8 cellular contexts compared by ENCODE assay signal in the genomic region with DNA sequence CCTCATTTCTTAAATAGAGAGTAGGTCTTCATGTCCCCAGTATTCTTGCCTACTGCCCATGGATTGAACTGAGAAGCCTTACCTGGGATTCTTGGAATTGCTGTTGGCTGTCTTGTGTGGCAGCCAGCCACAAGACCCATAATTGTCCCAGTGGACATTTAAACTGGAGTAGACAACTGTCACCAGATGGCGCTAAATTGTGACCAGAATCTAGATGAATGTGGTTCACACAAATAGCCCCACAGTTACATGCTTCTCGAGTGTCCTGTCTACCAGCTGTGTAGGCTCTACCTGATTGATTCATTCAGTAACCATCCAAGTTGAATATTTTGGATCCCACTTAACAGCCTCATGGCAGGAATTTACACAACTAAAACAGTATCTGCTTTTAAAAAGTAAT.
DNase-seq lines count a peak whose midpoint lies in the region; ATAC-seq, FAIRE-seq and TF ChIP-seq lines count a peak whose summit lies in the region.

No MANE protein-coding gene starts in this region.

- peak; percentile 60 for ATAC-seq in HG03469 (IDR thresholded peaks at IDR 0.05; ENCODE audit: unreplicated experiment)

- TF ChIP-seq CTCF in dorsolateral prefrontal cortex (IDR thresholded peaks at IDR 0.05 in 54 of 56, conservative IDR thresholded peaks at IDR 0.05 in 2 of 56; ENCODE audit: low read depth in 1 of 56, partially characterized antibody in 56 of 56) (peak in 55 of 56 donors; percentile 8 to 71 (median 46)), osteoblast (IDR thresholded peaks at IDR 0.05; ENCODE audit: extremely low read depth, low read depth, low read length) (peak; percentile 47)

- peak; percentile 63 for FAIRE-seq in GM18507 (lab: Jason Lieb, UNC)

- intact Hi-C loops in dorsolateral prefrontal cortex (cut with DNase I), result no loop called here

- H3K4me3 ChIP-seq in dorsolateral prefrontal cortex, result peak overlapping the region in 1 of 59 donors; percentile 3
- H3K4me3 ChIP-seq in osteoblast (ENCODE audit: insufficient read depth, low read length), result no peak overlapping the region

- H4K20me1 ChIP-seq in osteoblast (ENCODE audit: insufficient read depth, low read length), result peaks cover 75% of the 10 kb centered on the region

- H3K27me3 ChIP-seq in dorsolateral prefrontal cortex (no peaks in the 10 kb centered on the region), osteoblast (ENCODE audit: insufficient read depth, low read length) (no peaks in the 10 kb centered on the region)

- no peaks in the 10 kb centered on the region for H3K9me3 ChIP-seq in osteoblast (ENCODE audit: low read depth, low read length)

- H3K27ac ChIP-seq in dorsolateral prefrontal cortex, result peak overlapping the region in 58 of 59 donors; percentile 46 to 93 (median 86)
- H3K27ac ChIP-seq in osteoblast (ENCODE audit: low read depth, low read length), result peak overlapping the region; percentile 12

- H3K4me2 ChIP-seq in osteoblast (ENCODE audit: insufficient read depth, low read length), result no peak overlapping the region

- peaks cover 99% of the 10 kb centered on the region for H3K79me2 ChIP-seq in osteoblast (ENCODE audit: insufficient read depth, low read length)

- H2AFZ ChIP-seq in osteoblast (ENCODE audit: low read length), result no peak overlapping the region

- peaks cover 57% of the 10 kb centered on the region for H3K4me1 ChIP-seq in osteoblast (ENCODE audit: insufficient read depth, low read length)

- DNase-seq in AML-193 (lab: John Stamatoyannopoulos, UW) (peak; percentile 43 to 59), GM18507 (ENCODE audit: extremely low spot score, insufficient read length, low read depth) (peak; percentile 22), NOMO-1 treated with DMSO at 0.1 percent for 48 hours (lab: John Stamatoyannopoulos, UW; ENCODE audit: unreplicated experiment) (peak; percentile 41), dorsolateral prefrontal cortex (peak in 1 of 10 donors; percentile 54), osteoblast (ENCODE audit: insufficient read length, low spot score, missing footprints) (no peak), NCI-H2196 (lab: John Stamatoyannopoulos, UW; ENCODE audit: unreplicated experiment) (no peak), amniotic stem cell (lab: John Stamatoyannopoulos, UW) (no peak)

- no peaks in the 10 kb centered on the region for H3K36me3 ChIP-seq in osteoblast (ENCODE audit: insufficient read depth, low read length)

Comparison
In these comparisons a context has a peak if more than half of its experiments do, and no peak if none do; other contexts are left out.
1. DNase-seq: peak in AML-193 (2 of 2), GM18507 (single experiment) and NOMO-1 treated with DMSO at 0.1 percent for 48 hours (single experiment); none in osteoblast (single experiment), NCI-H2196 (single experiment) and amniotic stem cell (single experiment).